Comparison of ENCODE assay signal across 12 cellular contexts in genomic region chr1:14733053-14733778, GRCh38.
DNase-seq lines count a peak whose midpoint lies in the region; ATAC-seq, FAIRE-seq and TF ChIP-seq lines count a peak whose summit lies in the region.
"Had no signal": no experiment of that assay in that cellular context is flagged by ENCODE, and none has a peak within 500 bp of the region (broad histone marks: within the 10 kb centered on the region; RNA-seq: fewer than 3 reads in every experiment).

No MANE protein-coding gene starts in this region.

- no peaks in the 10 kb centered on the region for H3K9me3 ChIP-seq in K562 (replicated peaks; ENCODE audit: control insufficient read depth, insufficient read depth, low read depth, low read length)
- no peaks in the 10 kb centered on the region for H3K9me3 ChIP-seq in left lung
- H3K9me3 ChIP-seq in tibial artery, result no peaks in the 10 kb centered on the region
- no peaks in the 10 kb centered on the region for H3K9me3 ChIP-seq in CD8-positive, alpha-beta memory T cell (ENCODE audit: low read length)

- POLR2A ChIA-PET in K562 (lab: Yijun Ruan, JAX), result no interaction called here
- POLR2A ChIA-PET in CD8-positive, alpha-beta memory T cell (lab: Charles Lee), result no interaction called here

- no peak for TF ChIP-seq RAD21 in K562 (CRISPR knock-in tag; conservative IDR thresholded peaks at IDR 0.05 in 1 of 2, IDR thresholded peaks at IDR 0.05 in 1 of 2)

- H3K27me3 ChIP-seq in K562 (ENCODE audit: control insufficient read depth in 2 of 2, insufficient read depth in 2 of 2, low read length in 2 of 2), result peaks cover 46 to 52% of the 10 kb centered on the region in 2 experiments
- H3K27me3 ChIP-seq in left lung, result peaks cover 0 to 21% of the 10 kb centered on the region in 2 donors
- H3K27me3 ChIP-seq in tibial artery, result peaks cover 0 to 36% of the 10 kb centered on the region in 2 donors
- H3K27me3 ChIP-seq in CD8-positive, alpha-beta memory T cell (ENCODE audit: insufficient read depth, low read length, poor library complexity, severe bottlenecking), result no peaks in the 10 kb centered on the region

- no peaks in the 10 kb centered on the region for H3K9me3 Mint-ChIP-seq in stimulated activated effector memory CD8-positive, alpha-beta T cell treated with anti-CD3 and anti-CD28 coated beads, Interleukin-12 subunit alpha, Interleukin-12 subunit beta, amount 100 ng/mL, for 72 hours
- H3K9me3 Mint-ChIP-seq in CD8-positive, alpha-beta memory T cell, result peaks cover 0 to 6% (median 0%) of the 10 kb centered on the region in 5 donors

- H3K9ac ChIP-seq in K562 (ENCODE audit: insufficient read depth in 1 of 2, low read depth in 2 of 2, low read length in 2 of 2), result no peak overlapping the region

- H3K4me2 ChIP-seq in K562 (ENCODE audit: insufficient read depth, low read length), result no peak overlapping the region

- no peaks in the 10 kb centered on the region for H3K4me1 Mint-ChIP-seq in stimulated activated effector memory CD8-positive, alpha-beta T cell treated with anti-CD3 and anti-CD28 coated beads, Interleukin-12 subunit alpha, Interleukin-12 subunit beta, amount 100 ng/mL, for 72 hours
- H3K4me1 Mint-ChIP-seq in CD8-positive, alpha-beta memory T cell, result no peaks in the 10 kb centered on the region
- H3K4me1 Mint-ChIP-seq: activated CD8-positive, alpha-beta memory T cell treated with anti-CD3 and anti-CD28 coated beads, Interleukin-2, amount 10 ng/mL, durations not matched to agents 7 days and 5 days had no signal

- H3K4me3 ChIP-seq in K562, result no peak overlapping the region
- no peak overlapping the region for H3K4me3 ChIP-seq in left lung
- H3K4me3 ChIP-seq in tibial artery, result no peak overlapping the region
- H3K4me3 ChIP-seq in CD8-positive, alpha-beta memory T cell (ENCODE audit: low read length), result no peak overlapping the region
- H3K4me3 ChIP-seq: dorsolateral prefrontal cortex had no signal

- no peak overlapping the region for H2AFZ ChIP-seq in K562 (ENCODE audit: low read depth, low read length)

- H3K4me3 Mint-ChIP-seq in stimulated activated effector memory CD8-positive, alpha-beta T cell treated with anti-CD3 and anti-CD28 coated beads, Interleukin-12 subunit alpha, Interleukin-12 subunit beta, amount 100 ng/mL, for 72 hours, result no peak overlapping the region
- no peak overlapping the region for H3K4me3 Mint-ChIP-seq in CD8-positive, alpha-beta memory T cell
- H3K4me3 Mint-ChIP-seq: activated CD8-positive, alpha-beta memory T cell treated with anti-CD3 and anti-CD28 coated beads, Interleukin-2, amount 10 ng/mL, durations not matched to agents 7 days and 5 days had no signal

- CTCF ChIA-PET in K562 (lab: Yijun Ruan, JAX; ENCODE audit: low intra/inter-chr PET ratio), result no interaction called here
- CTCF ChIA-PET in CD8-positive, alpha-beta memory T cell (lab: Charles Lee), result no interaction called here

- H3K27ac Mint-ChIP-seq in stimulated activated effector memory CD8-positive, alpha-beta T cell treated with anti-CD3 and anti-CD28 coated beads, Interleukin-12 subunit alpha, Interleukin-12 subunit beta, amount 100 ng/mL, for 72 hours, result no peak overlapping the region
- no peak overlapping the region for H3K27ac Mint-ChIP-seq in CD8-positive, alpha-beta memory T cell
- H3K27ac Mint-ChIP-seq: activated CD8-positive, alpha-beta memory T cell treated with anti-CD3 and anti-CD28 coated beads, Interleukin-2, amount 10 ng/mL, durations not matched to agents 7 days and 5 days had no signal

- DNase-seq in AG20443 (ENCODE audit: low spot score) (peak; percentile 67), K562 (ENCODE audit: extremely low read depth in 1 of 4, low spot score in 3 of 4) (no peak), left lung (no peak), tibial artery (no peak), H54 (ENCODE audit: insufficient read length, low spot score) (no peak)
- no peak for DNase-seq in stimulated activated effector memory CD8-positive, alpha-beta T cell treated with anti-CD3 and anti-CD28 coated beads, Interleukin-12 subunit alpha, Interleukin-12 subunit beta, amount 100 ng/mL, for 72 hours (ENCODE audit: low spot score in 2 of 2)
- DNase-seq in CD8-positive, alpha-beta memory T cell, result no peak
- DNase-seq: activated CD8-positive, alpha-beta memory T cell treated with anti-CD3 and anti-CD28 coated beads, Interleukin-2, amount 10 ng/mL, durations not matched to agents 7 days and 5 days; dorsolateral prefrontal cortex; midbrain had no signal

- WGBS in K562 (ENCODE audit: insufficient coverage, low coverage, missing lambda C conversion rate), result 14% methylated on average over 21 of the region's 21 CpGs

- no peaks in the 10 kb centered on the region for H3K79me2 ChIP-seq in K562 (ENCODE audit: control insufficient read depth, insufficient read depth, low read length)

- TF ChIP-seq POLR2A in K562 (conservative IDR thresholded peaks at IDR 0.05) (no peak), H54 (IDR thresholded peaks at IDR 0.05; ENCODE audit: low read depth, low read length) (no peak)

- H3K9me1 ChIP-seq in K562 (ENCODE audit: control insufficient read depth, insufficient read depth, low read length), result no peaks in the 10 kb centered on the region

- TF ChIP-seq CTCF in K562 (IDR thresholded peaks at IDR 0.05 in 2 of 3, conservative IDR thresholded peaks at IDR 0.05 in 1 of 3; ENCODE audit: insufficient read depth in 2 of 3, low read depth in 1 of 3, low read length in 3 of 3), result no peak
- no peak for TF ChIP-seq CTCF in left lung (IDR thresholded peaks at IDR 0.05)
- TF ChIP-seq CTCF in tibial artery (IDR thresholded peaks at IDR 0.05), result no peak

- no peak overlapping the region for H3K27ac ChIP-seq in K562 (ENCODE audit: extremely low read depth, low read depth, low read length)
- H3K27ac ChIP-seq in left lung, result peak overlapping the region; percentile 3 to 6
- no peak overlapping the region for H3K27ac ChIP-seq in tibial artery
- H3K27ac ChIP-seq in CD8-positive, alpha-beta memory T cell (ENCODE audit: low read depth, low read length), result no peak overlapping the region
- H3K27ac ChIP-seq: dorsolateral prefrontal cortex had no signal

- BruUV-seq in K562 (replicated peaks; lab: Mats Ljungman, UMichigan), result no TSS peak

- no peak for FAIRE-seq in K562 (lab: Jason Lieb, UNC)
- no peak for FAIRE-seq in H54 (lab: Jason Lieb, UNC)

- H3K4me1 ChIP-seq in K562 (replicated peaks in 1 of 2; ENCODE audit: control insufficient read depth in 2 of 2, insufficient read depth in 2 of 2, low read length in 2 of 2) (peaks cover 0 to 6% of the 10 kb centered on the region in 2 experiments; a peak in 3 of 5 replicates), left lung (peaks cover 9 to 12% of the 10 kb centered on the region in 2 donors), tibial artery (peaks cover 0 to 6% (median 0%) of the 10 kb centered on the region in 4 donors)
- no peaks in the 10 kb centered on the region for H3K4me1 ChIP-seq in CD8-positive, alpha-beta memory T cell (ENCODE audit: insufficient read depth, low read length)

- no peak for TF ChIP-seq EP300 in K562 (IDR thresholded peaks at IDR 0.05; ENCODE audit: low read length)

- in situ Hi-C loops in K562 (cut with MboI), result no loop called here

- H3K36me3 ChIP-seq in K562 (ENCODE audit: control insufficient read depth, insufficient read depth, low read length) (no peaks in the 10 kb centered on the region), left lung (no peaks in the 10 kb centered on the region), tibial artery (no peaks in the 10 kb centered on the region)
- no peaks in the 10 kb centered on the region for H3K36me3 ChIP-seq in CD8-positive, alpha-beta memory T cell (ENCODE audit: insufficient read depth, low read length)

- intact Hi-C loops in K562 (cut with micrococcal nuclease) (loop anchor here (10.0 kb wide), 1 partner anchor 618 kb away; no protein-coding TSS in a partner anchor), left lung (cut with DNase I) (no loop called here), tibial artery (cut with DNase I; ENCODE audit: low total_unique reads) (no loop called here)

- H3K27me3 Mint-ChIP-seq in CD8-positive, alpha-beta memory T cell, result peaks cover 8 to 19% of the 10 kb centered on the region in 2 donors

- 0 out of 2 replicates have a peak, but pooled peaks cover 2% of the 10 kb centered on the region for H4K20me1 ChIP-seq in K562 (replicated peaks; ENCODE audit: control insufficient read depth, insufficient read depth, low read length)

- ATAC-seq in HG02610 (IDR thresholded peaks at IDR 0.05; ENCODE audit: unreplicated experiment) (peak; percentile 36), K562 (no peak), left lung (peak; percentile 47)
- no peak for ATAC-seq in stimulated activated effector memory CD8-positive, alpha-beta T cell treated with anti-CD3 and anti-CD28 coated beads, Interleukin-12 subunit alpha, Interleukin-12 subunit beta, amount 100 ng/mL, for 72 hours
- ATAC-seq: activated CD8-positive, alpha-beta memory T cell treated with anti-CD3 and anti-CD28 coated beads, Interleukin-2, amount 10 ng/mL, durations not matched to agents 7 days and 5 days; Right ventricle myocardium inferior had no signal

- no peaks in the 10 kb centered on the region for H3K36me3 Mint-ChIP-seq in stimulated activated effector memory CD8-positive, alpha-beta T cell treated with anti-CD3 and anti-CD28 coated beads, Interleukin-12 subunit alpha, Interleukin-12 subunit beta, amount 100 ng/mL, for 72 hours
- H3K36me3 Mint-ChIP-seq in CD8-positive, alpha-beta memory T cell, result no peaks in the 10 kb centered on the region
- H3K36me3 Mint-ChIP-seq: activated CD8-positive, alpha-beta memory T cell treated with anti-CD3 and anti-CD28 coated beads, Interleukin-2, amount 10 ng/mL, durations not matched to agents 7 days and 5 days had no signal

Comparison
In these comparisons a context has a peak if more than half of its experiments do, and no peak if none do; other contexts are left out.
1. ATAC-seq: peak in HG02610 (single experiment) and left lung (single experiment); none in K562 (single experiment) and stimulated activated effector memory CD8-positive, alpha-beta T cell treated with anti-CD3 and anti-CD28 coated beads, Interleukin-12 subunit alpha, Interleukin-12 subunit beta, amount 100 ng/mL, for 72 hours (single experiment).
2. H3K27ac ChIP-seq: peak in left lung (2 of 2); none in K562 (single experiment), tibial artery (0 of 2) and CD8-positive, alpha-beta memory T cell (single experiment).